23 cellular contexts compared by ENCODE assay signal in genomic region chr7:30382607-30383006, GRCh38.
A peak's percentile ranks its signal among the peaks of the same experiment; 100 is the strongest.
DNase-seq lines count a peak whose midpoint lies in the region; ATAC-seq, FAIRE-seq and TF ChIP-seq lines count a peak whose summit lies in the region.
"Had no signal": no experiment of that assay in that cellular context is flagged by ENCODE, and none has a peak within 500 bp of the region (broad histone marks: within the 10 kb centered on the region; RNA-seq: fewer than 3 reads in every experiment).

No MANE protein-coding gene starts in this region.

- intact Hi-C loops in HepG2 (cut with micrococcal nuclease; ENCODE audit: unreplicated experiment) = no loop called here
- intact Hi-C loops in lower lobe of right lung (cut with DNase I) = no loop called here
- intact Hi-C loops in prostate gland (cut with DNase I) = no loop called here

- H3K9me3 ChIP-seq in liver (ENCODE audit: control insufficient read depth in 4 of 4, low read length in 3 of 4) (no peaks in the 10 kb centered on the region), HepG2 (ENCODE audit: low read length) (no peaks in the 10 kb centered on the region; the same call in 1 of the 2 replicates), lower lobe of right lung (peaks cover 12% of the 10 kb centered on the region), prostate gland (no peaks in the 10 kb centered on the region)
- H3K9me3 ChIP-seq: HAP-1 had no signal

- no peak for TF ChIP-seq RAD21 in liver (IDR thresholded peaks at IDR 0.05)
- TF ChIP-seq RAD21 in HepG2 (CRISPR knock-in tag; IDR thresholded peaks at IDR 0.05) = no peak

- ATAC-seq in HepG2 (no peak), left lobe of liver (peak; percentile 56), lower lobe of right lung (no peak)
- ATAC-seq: A549 had no signal

- CTCF ChIA-PET in HepG2 (lab: Yijun Ruan, JAX; ENCODE audit: low intra/inter-chr PET ratio, low total read pairs) = no interaction called here

- TF ChIP-seq EP300 in HepG2 (IDR thresholded peaks at IDR 0.05; ENCODE audit: low read depth in 2 of 2, low read length in 2 of 2) = no peak
- no peak for TF ChIP-seq EP300 in HepG2 (CRISPR knock-in tag; IDR thresholded peaks at IDR 0.05; ENCODE audit: borderline replicate concordance)

- H2AFZ ChIP-seq in HepG2 (ENCODE audit: low read length) = no peak overlapping the region

- no TSS peak for BruUV-seq in HepG2 (replicated peaks; lab: Mats Ljungman, UMichigan)

- no peaks in the 10 kb centered on the region for H3K79me2 ChIP-seq in HepG2 (ENCODE audit: insufficient read depth, low read length)

- H3K27ac ChIP-seq in liver (ENCODE audit: low read depth in 1 of 2, low read length in 2 of 2) (no peak overlapping the region), HepG2 (ENCODE audit: extremely low read length, insufficient read depth, low read length) (no peak overlapping the region), lower lobe of right lung (no peak overlapping the region), prostate gland (no peak overlapping the region)
- H3K27ac ChIP-seq: 22Rv1, A549 had no signal

- no peak for TF ChIP-seq CTCF in liver (IDR thresholded peaks at IDR 0.05; ENCODE audit: low read depth, low read length, missing input control)
- no peak for TF ChIP-seq CTCF in HepG2 (CRISPR knock-in tag; IDR thresholded peaks at IDR 0.05)
- no peak for TF ChIP-seq CTCF in lower lobe of right lung (IDR thresholded peaks at IDR 0.05)
- TF ChIP-seq CTCF in prostate gland (IDR thresholded peaks at IDR 0.05) = no peak

- H4K20me1 ChIP-seq in HepG2 (ENCODE audit: insufficient read depth, low read length) = no peaks in the 10 kb centered on the region

- no peak overlapping the region for H3K4me2 ChIP-seq in HepG2 (ENCODE audit: low read depth, low read length)
- H3K4me2 ChIP-seq: A549 had no signal

- 39% methylated on average over 1 of the region's 1 CpG for WGBS in liver
- WGBS in HepG2 (ENCODE audit: low lambda C conversion rate) = 56% methylated on average over 1 of the region's 1 CpG
- WGBS in prostate gland = 94% methylated on average over 1 of the region's 1 CpG

- H3K27me3 ChIP-seq in liver (ENCODE audit: control insufficient read depth in 4 of 4, insufficient read depth in 4 of 4, low read length in 3 of 4) = no peaks in the 10 kb centered on the region
- H3K27me3 ChIP-seq in HepG2 (ENCODE audit: control insufficient read depth in 1 of 2, insufficient read depth in 2 of 2, low read length in 2 of 2) = no peaks in the 10 kb centered on the region
- no peaks in the 10 kb centered on the region for H3K27me3 ChIP-seq in lower lobe of right lung (ENCODE audit: low read depth)
- H3K27me3 ChIP-seq in prostate gland (replicated peaks; ENCODE audit: insufficient read depth) = no peaks in the 10 kb centered on the region

- TF ChIP-seq POLR2A in HepG2 (IDR thresholded peaks at IDR 0.05; ENCODE audit: insufficient read depth in 1 of 2, low read depth in 2 of 2, low read length in 2 of 2) (no peak), prostate gland (IDR thresholded peaks at IDR 0.05) (no peak)

- POLR2A ChIA-PET in HepG2 (lab: Yijun Ruan, JAX) = no interaction called here

- no peak overlapping the region for H3K4me3 ChIP-seq in liver (ENCODE audit: low read depth in 1 of 3, low read length in 3 of 3)
- no peak overlapping the region for H3K4me3 ChIP-seq in HepG2 (replicated peaks in 1 of 3; ENCODE audit: insufficient read depth in 1 of 3, low read depth in 2 of 3, low read length in 3 of 3)
- H3K4me3 ChIP-seq in lower lobe of right lung = no peak overlapping the region
- no peak overlapping the region for H3K4me3 ChIP-seq in prostate gland
- H3K4me3 ChIP-seq: A549, HAP-1 had no signal

- H3K36me3 ChIP-seq in liver (ENCODE audit: control insufficient read depth in 4 of 4, insufficient read depth in 3 of 4, low read depth in 1 of 4, low read length in 3 of 4) (no peaks in the 10 kb centered on the region), HepG2 (replicated peaks in 1 of 2; ENCODE audit: control insufficient read depth in 1 of 2, insufficient read depth in 2 of 2, low read length in 2 of 2) (no peaks in the 10 kb centered on the region), lower lobe of right lung (no peaks in the 10 kb centered on the region), prostate gland (no peaks in the 10 kb centered on the region)
- H3K36me3 ChIP-seq: HAP-1 had no signal

- H3K9ac ChIP-seq in liver (ENCODE audit: low read depth in 1 of 2, low read length in 2 of 2) (no peak overlapping the region), HepG2 (ENCODE audit: insufficient read depth, low read depth, low read length) (no peak overlapping the region)

- H3K4me1 ChIP-seq in liver (ENCODE audit: control insufficient read depth in 4 of 4, insufficient read depth in 4 of 4, low read length in 3 of 4) (peaks cover 0 to 14% (median 5%) of the 10 kb centered on the region in 4 donors), HepG2 (ENCODE audit: insufficient read depth, low read length) (peaks cover 16% of the 10 kb centered on the region), lower lobe of right lung (no peaks in the 10 kb centered on the region), prostate gland (replicated peaks) (no peaks in the 10 kb centered on the region)

- FAIRE-seq in HepG2 (lab: Jason Lieb, UNC) = no peak
- FAIRE-seq: A549, GM12891, GM18507, H54 had no signal

- DNase-seq in HepG2 (ENCODE audit: low spot score) (no peak), kidney glomerular epithelial cell (lab: John Stamatoyannopoulos, UW) (peak; percentile 10), left lobe of liver (ENCODE audit: low spot score) (no peak), renal cortical epithelial cell (ENCODE audit: low read depth) (peak; percentile 82), lower lobe of right lung (no peak), A172 (ENCODE audit: low spot score) (no peak), prostate gland (ENCODE audit: low spot score) (no peak)
- DNase-seq: C1 segment of cervical spinal cord; Calu3; CD4-positive, alpha-beta memory T cell; COR-L47; DMS53; DMS79 treated with DMSO at 0.1 percent for 48 hours; GF-D8; GOT3; HFFc6 had no signal

- in situ Hi-C loops in HepG2 (cut with HindIII; ENCODE audit: extremely low pct_ligation_motif_present, low pct_unique_long_range_greater_than_20kb) = no loop called here

TF ChIP-seq in liver, 16 proteins besides CTCF, POLR2A, EP300 and RAD21 (continues in another document):
- TF ChIP-seq TAF1 (conservative IDR thresholded peaks at IDR 0.05) (no peak), EGR1 (IDR thresholded peaks at IDR 0.05; ENCODE audit: low read depth in 2 of 2) (no peak), REST (IDR thresholded peaks at IDR 0.05) (no peak), HNF4A (conservative IDR thresholded peaks at IDR 0.05) (peak; percentile 21 to 26)

TF ChIP-seq in HepG2, 621 proteins besides CTCF, POLR2A, EP300 and RAD21:
- no peak for TF ChIP-seq ZNF891 (CRISPR knock-in tag; IDR thresholded peaks at IDR 0.05)
- no peak for TF ChIP-seq ARID2 (CRISPR knock-in tag; IDR thresholded peaks at IDR 0.05; ENCODE audit: borderline replicate concordance)
- TF ChIP-seq ZNF138 (CRISPR knock-in tag; IDR thresholded peaks at IDR 0.05; ENCODE audit: low read depth) = no peak
- TF ChIP-seq ZZZ3 (CRISPR knock-in tag; IDR thresholded peaks at IDR 0.05; ENCODE audit: borderline replicate concordance) = no peak
- TF ChIP-seq ZNF788 (CRISPR knock-in tag; IDR thresholded peaks at IDR 0.05; ENCODE audit: borderline replicate concordance) = no peak
- TF ChIP-seq SNAPC2 (CRISPR knock-in tag; IDR thresholded peaks at IDR 0.05) = no peak
- TF ChIP-seq RBAK (CRISPR knock-in tag; IDR thresholded peaks at IDR 0.05) = no peak
- TF ChIP-seq TBX2 (CRISPR knock-in tag; IDR thresholded peaks at IDR 0.05; ENCODE audit: borderline replicate concordance) = no peak
- TF ChIP-seq CSRNP1 (CRISPR knock-in tag; IDR thresholded peaks at IDR 0.05) = no peak
- no peak for TF ChIP-seq SP1 (IDR thresholded peaks at IDR 0.05)
- no peak for TF ChIP-seq SP1 (CRISPR knock-in tag; IDR thresholded peaks at IDR 0.05)
- TF ChIP-seq NPAS2 (CRISPR knock-in tag; IDR thresholded peaks at IDR 0.05; ENCODE audit: borderline replicate concordance) = no peak
- TF ChIP-seq, protein P1, sequence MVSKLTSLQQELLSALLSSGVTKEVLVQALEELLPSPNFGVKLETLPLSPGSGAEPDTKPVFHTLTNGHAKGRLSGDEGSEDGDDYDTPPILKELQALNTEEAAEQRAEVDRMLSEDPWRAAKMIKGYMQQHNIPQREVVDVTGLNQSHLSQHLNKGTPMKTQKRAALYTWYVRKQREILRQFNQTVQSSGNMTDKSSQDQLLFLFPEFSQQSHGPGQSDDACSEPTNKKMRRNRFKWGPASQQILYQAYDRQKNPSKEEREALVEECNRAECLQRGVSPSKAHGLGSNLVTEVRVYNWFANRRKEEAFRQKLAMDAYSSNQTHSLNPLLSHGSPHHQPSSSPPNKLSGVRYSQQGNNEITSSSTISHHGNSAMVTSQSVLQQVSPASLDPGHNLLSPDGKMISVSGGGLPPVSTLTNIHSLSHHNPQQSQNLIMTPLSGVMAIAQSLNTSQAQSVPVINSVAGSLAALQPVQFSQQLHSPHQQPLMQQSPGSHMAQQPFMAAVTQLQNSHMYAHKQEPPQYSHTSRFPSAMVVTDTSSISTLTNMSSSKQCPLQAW (CRISPR knock-in tag; IDR thresholded peaks at IDR 0.05) = no peak
- TF ChIP-seq ZSCAN21 (CRISPR knock-in tag; IDR thresholded peaks at IDR 0.05; ENCODE audit: borderline replicate concordance) = no peak
- TF ChIP-seq ZNF776 (CRISPR knock-in tag; IDR thresholded peaks at IDR 0.05) = no peak
- no peak for TF ChIP-seq TBL1XR1 (IDR thresholded peaks at IDR 0.05; ENCODE audit: borderline replicate concordance, low read length, partially characterized antibody)
- no peak for TF ChIP-seq MYNN (CRISPR knock-in tag; IDR thresholded peaks at IDR 0.05; ENCODE audit: low read depth)
- TF ChIP-seq ZNF17 (CRISPR knock-in tag; IDR thresholded peaks at IDR 0.05) = no peak

Comparison
In these comparisons a context has a peak if more than half of its experiments do, and no peak if none do; other contexts are left out.
1. DNase-seq: peak in kidney glomerular epithelial cell (single experiment) and renal cortical epithelial cell (single experiment); none in HepG2 (single experiment), left lobe of liver (single experiment), lower lobe of right lung (single experiment), A172 (single experiment) and prostate gland (single experiment).